Comparison of ENCODE assay signal across 24 cellular contexts in the genomic region with DNA sequence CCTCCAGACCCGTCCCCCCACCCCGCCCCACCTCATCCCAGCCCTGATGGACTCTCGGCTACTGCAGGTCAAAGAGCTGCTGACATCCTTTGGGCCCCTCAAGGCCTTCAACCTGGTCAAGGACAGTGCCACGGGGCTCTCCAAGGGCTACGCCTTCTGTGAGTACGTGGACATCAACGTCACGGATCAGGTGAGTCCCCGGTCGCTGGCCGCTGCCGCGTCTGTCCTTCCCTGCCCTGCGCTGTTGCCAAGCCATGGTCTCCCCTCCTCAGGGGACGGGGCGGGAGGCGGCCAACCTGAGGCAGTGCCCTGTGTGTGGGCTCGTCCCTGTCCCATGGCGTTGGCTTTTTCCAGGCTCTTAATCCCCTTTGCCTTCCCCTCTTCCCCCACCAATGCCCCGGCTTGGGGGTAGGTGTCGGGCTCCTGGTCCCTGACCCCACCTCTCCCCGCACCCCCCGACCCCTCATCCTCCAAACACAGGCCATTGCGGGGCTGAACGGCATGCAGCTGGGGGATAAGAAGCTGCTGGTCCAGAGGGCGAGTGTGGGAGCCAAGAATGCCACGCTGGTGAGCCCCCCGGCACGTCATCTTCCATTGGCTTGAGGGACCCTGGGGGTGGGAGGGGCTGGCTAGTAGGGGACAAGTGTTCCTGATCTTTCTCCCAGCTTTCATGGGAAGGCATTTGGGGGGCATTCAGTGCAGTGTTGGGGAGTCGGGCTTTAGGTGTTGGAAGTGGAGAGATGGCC.
"Had no signal": no experiment of that assay in that cellular context is flagged by ENCODE, and none has a peak within 500 bp of the region (broad histone marks: within the 10 kb centered on the region; RNA-seq: fewer than 3 reads in every experiment).

No MANE protein-coding gene starts in this region.

- H3K27ac Mint-ChIP-seq: neural progenitor cell had no signal

- FAIRE-seq: colon had no signal

- ATAC-seq: heart right ventricle; natural killer cell; stimulated activated naive CD8-positive, alpha-beta T cell treated with anti-CD3 and anti-CD28 coated beads, Interleukin-15, Interleukin-2, amounts not matched to agents 100 U/mL and 50 U/mL, for 24 hours had no signal

- H3K4me3 Mint-ChIP-seq: natural killer cell had no signal

- H3K9me3 ChIP-seq: heart right ventricle, left lung, right atrium auricular region, thoracic aorta, uterus had no signal

- H3K9ac ChIP-seq: neural progenitor cell had no signal

- H3K27me3 ChIP-seq: heart right ventricle, left lung, neural progenitor cell, right atrium auricular region, uterus had no signal

- H2AFZ ChIP-seq: neural progenitor cell had no signal

- H3K9me3 Mint-ChIP-seq: natural killer cell, neural progenitor cell, type B pancreatic cell had no signal

- H3K4me3 ChIP-seq: heart right ventricle, left lung, lung, neural progenitor cell, right atrium auricular region, thoracic aorta, uterus had no signal

- DNase-seq: activated CD4-positive, alpha-beta T cell treated with anti-CD3 and anti-CD28 coated beads for 4 hours; activated CD4-positive, alpha-beta T cell treated with anti-CD3 and anti-CD28 coated beads, Interleukin-2, amount 50 U/mL, for 48 hours; activated CD8-positive, alpha-beta memory T cell treated with anti-CD3 and anti-CD28 coated beads for 24 hours; activated gamma-delta T cell; activated naive CD4-positive, alpha-beta T cell treated with anti-CD3 and anti-CD28 coated beads, Interleukin-2, amount 50 U/mL, for 16 hours; amygdala; central memory CD4-positive, alpha-beta T cell; dermis blood vessel endothelial cell; effector CD4-positive, alpha-beta T cell; heart right ventricle; mesendoderm; natural killer cell; stimulated activated CD4-positive, alpha-beta T cell treated with anti-CD3 and anti-CD28 coated beads, Interleukin-15, amount 100 ng/mL, for 24 hours; stimulated activated CD4-positive, alpha-beta T cell treated with anti-CD3 and anti-CD28 coated beads, Interleukin-2, amount 100 ng/mL, for 24 hours; stimulated activated naive CD8-positive, alpha-beta T cell treated with anti-CD3 and anti-CD28 coated beads, Interleukin-15, Interleukin-2, amounts not matched to agents 100 U/mL and 50 U/mL, for 24 hours; uterus had no signal

- H3K36me3 Mint-ChIP-seq: natural killer cell, type B pancreatic cell had no signal

- H3K4me2 ChIP-seq: neural progenitor cell had no signal

- H3K36me3 ChIP-seq: neural progenitor cell, uterus had no signal

- H3K27ac ChIP-seq: heart right ventricle, left lung, neural progenitor cell, right atrium auricular region, thoracic aorta, uterus, VCaP had no signal

- H3K4me1 ChIP-seq: uterus had no signal
